In the genomic region with DNA sequence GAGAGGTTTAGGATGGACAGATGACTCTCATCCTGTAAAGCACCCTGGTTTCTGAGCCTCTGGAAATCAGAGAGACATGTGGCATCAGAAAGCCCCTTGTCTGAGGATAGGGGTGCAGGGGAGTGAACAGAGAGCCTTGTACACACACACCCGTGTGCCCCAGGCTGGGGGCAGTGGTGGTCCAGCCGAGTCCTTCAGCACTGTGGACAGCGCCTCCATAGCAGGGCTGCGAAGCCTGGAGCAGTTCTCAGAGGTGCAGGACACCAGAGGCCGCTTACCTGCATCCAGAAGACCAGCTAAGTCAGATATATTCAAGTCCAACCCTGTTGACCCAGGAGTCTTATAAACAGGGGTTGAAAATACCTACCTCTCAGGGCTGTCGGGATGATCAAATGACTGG, we compare ENCODE assay signal across 18 cellular contexts. TPM values are rescaled to one million over a fixed set of nuclear protein-coding genes. Genes with fewer than 3 reads are reported as not detected.
A peak's percentile ranks its signal among the peaks of the same experiment; 100 is the strongest.
DNase-seq lines count a peak whose midpoint lies in the region; ATAC-seq and TF ChIP-seq lines count a peak whose summit lies in the region.
"Had no signal": no experiment of that assay in that cellular context is flagged by ENCODE, and none has a peak within 500 bp of the region (broad histone marks: within the 10 kb centered on the region; RNA-seq: fewer than 3 reads in every experiment).

No MANE protein-coding gene starts in this region.

- no peak overlapping the region for H3K27ac ChIP-seq in liver (ENCODE audit: low read depth in 1 of 2, low read length in 2 of 2)
- H3K27ac ChIP-seq: heart right ventricle, spleen, uterus had no signal

- no peak overlapping the region for H3K27ac Mint-ChIP-seq in T-helper 2 cell treated with Interferon-gamma antibody and Interleukin-4, amounts not matched to agents 5 μg/mL and 100 μg/mL, for 36 hours

- peak overlapping the region; percentile 84 for H3K4me3 Mint-ChIP-seq in T-helper 2 cell treated with Interferon-gamma antibody and Interleukin-4, amounts not matched to agents 5 μg/mL and 100 μg/mL, for 36 hours

- H3K4me1 ChIP-seq in adipocyte (ENCODE audit: control insufficient read depth, insufficient read depth, low read length) (no peaks in the 10 kb centered on the region), liver (ENCODE audit: control insufficient read depth in 4 of 4, insufficient read depth in 4 of 4, low read length in 3 of 4) (no peaks in the 10 kb centered on the region)

- 47% methylated on average over 6 of the region's 6 CpGs for WGBS in liver

- ATAC-seq in HG03571 (IDR thresholded peaks at IDR 0.05; ENCODE audit: unreplicated experiment): no peak

- peaks cover 10% of the 10 kb centered on the region for H3K4me1 Mint-ChIP-seq in T-helper 2 cell treated with Interferon-gamma antibody and Interleukin-4, amounts not matched to agents 5 μg/mL and 100 μg/mL, for 36 hours (ENCODE audit: low read depth)

- H3K36me3 Mint-ChIP-seq in T-helper 2 cell treated with Interferon-gamma antibody and Interleukin-4, amounts not matched to agents 5 μg/mL and 100 μg/mL, for 36 hours (ENCODE audit: low read depth): peaks cover 1% of the 10 kb centered on the region

- H3K27me3 ChIP-seq in adipocyte (replicated peaks; ENCODE audit: control insufficient read depth, insufficient read depth, low read length) (peaks cover 54% of the 10 kb centered on the region), liver (ENCODE audit: control insufficient read depth in 4 of 4, insufficient read depth in 4 of 4, low read length in 3 of 4) (peaks cover 0 to 5% (median 2%) of the 10 kb centered on the region in 4 donors)
- H3K27me3 ChIP-seq: uterus had no signal

- TF ChIP-seq CTCF in liver (IDR thresholded peaks at IDR 0.05; ENCODE audit: low read depth, low read length, missing input control): no peak

- H3K9ac ChIP-seq in adipocyte (ENCODE audit: low read length): no peak overlapping the region
- no peak overlapping the region for H3K9ac ChIP-seq in liver (ENCODE audit: low read depth in 1 of 2, low read length in 2 of 2)

- H3K9me3 ChIP-seq in adipocyte (ENCODE audit: control insufficient read depth, low read length): no peaks in the 10 kb centered on the region
- H3K9me3 ChIP-seq in liver (ENCODE audit: control insufficient read depth in 4 of 4, low read length in 3 of 4): no peaks in the 10 kb centered on the region
- H3K9me3 ChIP-seq: heart right ventricle, spleen, uterus had no signal

- H3K36me3 ChIP-seq in adipocyte (ENCODE audit: control insufficient read depth, insufficient read depth, low read length, severe bottlenecking): no peaks in the 10 kb centered on the region
- no peaks in the 10 kb centered on the region for H3K36me3 ChIP-seq in liver (ENCODE audit: control insufficient read depth in 4 of 4, insufficient read depth in 3 of 4, low read depth in 1 of 4, low read length in 3 of 4)
- H3K36me3 ChIP-seq: heart right ventricle, spleen, uterus had no signal

- H3K4me3 ChIP-seq in adipocyte (ENCODE audit: low read length) (no peak overlapping the region), liver (ENCODE audit: low read depth in 1 of 3, low read length in 3 of 3) (no peak overlapping the region)
- H3K4me3 ChIP-seq: uterus had no signal

- H3K27me3 Mint-ChIP-seq in T-helper 2 cell treated with Interferon-gamma antibody and Interleukin-4, amounts not matched to agents 5 μg/mL and 100 μg/mL, for 36 hours (ENCODE audit: low read depth): peaks cover 19% of the 10 kb centered on the region

- no peak for DNase-seq in T-helper 2 cell treated with Interferon-gamma antibody and Interleukin-4, amounts not matched to agents 5 μg/mL and 100 μg/mL, for 36 hours (ENCODE audit: low spot score)
- DNase-seq in T-helper 2 cell: no peak
- DNase-seq in ELF-1 (ENCODE audit: low read depth, low spot score): peak; percentile 59
- DNase-seq in adipocyte (ENCODE audit: low read depth): peak; percentile 4
- DNase-seq in NCI-H510A (lab: John Stamatoyannopoulos, UW): no peak
- DNase-seq in NOMO-1 treated with dmso at 0.1 percent for 144 hours (lab: John Stamatoyannopoulos, UW; ENCODE audit: unreplicated experiment): no peak
- DNase-seq: 8988T; activated CD4-positive, CD25-positive, alpha-beta regulatory T cell treated with anti-CD3 and anti-CD28 coated beads, Interleukin-2, amount 50 U/mL, for 72 hours; activated gamma-delta T cell; heart right ventricle; mammary epithelial cell; NCI-H1417 treated with DMSO at 0.1 percent for 48 hours; NCI-H526 treated with DMSO at 0.1 percent for 48 hours; SHP77 treated with DMSO at 0.1 percent for 48 hours; spleen; uterus had no signal

- no peak for TF ChIP-seq RAD21 in liver (IDR thresholded peaks at IDR 0.05)

- H3K9me3 Mint-ChIP-seq in T-helper 2 cell treated with Interferon-gamma antibody and Interleukin-4, amounts not matched to agents 5 μg/mL and 100 μg/mL, for 36 hours: no peaks in the 10 kb centered on the region

TF ChIP-seq in liver, 16 proteins besides CTCF, POLR2A, EP300 and RAD21:
- no peak for TF ChIP-seq GABPA (IDR thresholded peaks at IDR 0.05 in 1 of 2, conservative IDR thresholded peaks at IDR 0.05 in 1 of 2)
- TF ChIP-seq, protein P1, sequence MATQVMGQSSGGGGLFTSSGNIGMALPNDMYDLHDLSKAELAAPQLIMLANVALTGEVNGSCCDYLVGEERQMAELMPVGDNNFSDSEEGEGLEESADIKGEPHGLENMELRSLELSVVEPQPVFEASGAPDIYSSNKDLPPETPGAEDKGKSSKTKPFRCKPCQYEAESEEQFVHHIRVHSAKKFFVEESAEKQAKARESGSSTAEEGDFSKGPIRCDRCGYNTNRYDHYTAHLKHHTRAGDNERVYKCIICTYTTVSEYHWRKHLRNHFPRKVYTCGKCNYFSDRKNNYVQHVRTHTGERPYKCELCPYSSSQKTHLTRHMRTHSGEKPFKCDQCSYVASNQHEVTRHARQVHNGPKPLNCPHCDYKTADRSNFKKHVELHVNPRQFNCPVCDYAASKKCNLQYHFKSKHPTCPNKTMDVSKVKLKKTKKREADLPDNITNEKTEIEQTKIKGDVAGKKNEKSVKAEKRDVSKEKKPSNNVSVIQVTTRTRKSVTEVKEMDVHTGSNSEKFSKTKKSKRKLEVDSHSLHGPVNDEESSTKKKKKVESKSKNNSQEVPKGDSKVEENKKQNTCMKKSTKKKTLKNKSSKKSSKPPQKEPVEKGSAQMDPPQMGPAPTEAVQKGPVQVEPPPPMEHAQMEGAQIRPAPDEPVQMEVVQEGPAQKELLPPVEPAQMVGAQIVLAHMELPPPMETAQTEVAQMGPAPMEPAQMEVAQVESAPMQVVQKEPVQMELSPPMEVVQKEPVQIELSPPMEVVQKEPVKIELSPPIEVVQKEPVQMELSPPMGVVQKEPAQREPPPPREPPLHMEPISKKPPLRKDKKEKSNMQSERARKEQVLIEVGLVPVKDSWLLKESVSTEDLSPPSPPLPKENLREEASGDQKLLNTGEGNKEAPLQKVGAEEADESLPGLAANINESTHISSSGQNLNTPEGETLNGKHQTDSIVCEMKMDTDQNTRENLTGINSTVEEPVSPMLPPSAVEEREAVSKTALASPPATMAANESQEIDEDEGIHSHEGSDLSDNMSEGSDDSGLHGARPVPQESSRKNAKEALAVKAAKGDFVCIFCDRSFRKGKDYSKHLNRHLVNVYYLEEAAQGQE (IDR thresholded peaks at IDR 0.05): peak; percentile 81
TF ChIP-seq in liver: peak in this region for 1.

RNA-seq across cellular contexts. Expression of a gene that starts 11.5 kb away (rescaled TPM):
- under 1 TPM; 0.09 to 0.33 TPM for total RNA-seq in liver
- polyA plus RNA-seq in liver: under 1 TPM in 1 of 2 donors, not detected in 1; 0.07 TPM

Comparison
In these comparisons a context has a peak if more than half of its experiments do, and no peak if none do; other contexts are left out.
1. DNase-seq: peak in ELF-1 (single experiment) and adipocyte (single experiment); none in T-helper 2 cell treated with Interferon-gamma antibody and Interleukin-4, amounts not matched to agents 5 μg/mL and 100 μg/mL, for 36 hours (single experiment), T-helper 2 cell (0 of 5), NCI-H510A (single experiment) and NOMO-1 treated with dmso at 0.1 percent for 144 hours (single experiment).